In the genomic region with DNA sequence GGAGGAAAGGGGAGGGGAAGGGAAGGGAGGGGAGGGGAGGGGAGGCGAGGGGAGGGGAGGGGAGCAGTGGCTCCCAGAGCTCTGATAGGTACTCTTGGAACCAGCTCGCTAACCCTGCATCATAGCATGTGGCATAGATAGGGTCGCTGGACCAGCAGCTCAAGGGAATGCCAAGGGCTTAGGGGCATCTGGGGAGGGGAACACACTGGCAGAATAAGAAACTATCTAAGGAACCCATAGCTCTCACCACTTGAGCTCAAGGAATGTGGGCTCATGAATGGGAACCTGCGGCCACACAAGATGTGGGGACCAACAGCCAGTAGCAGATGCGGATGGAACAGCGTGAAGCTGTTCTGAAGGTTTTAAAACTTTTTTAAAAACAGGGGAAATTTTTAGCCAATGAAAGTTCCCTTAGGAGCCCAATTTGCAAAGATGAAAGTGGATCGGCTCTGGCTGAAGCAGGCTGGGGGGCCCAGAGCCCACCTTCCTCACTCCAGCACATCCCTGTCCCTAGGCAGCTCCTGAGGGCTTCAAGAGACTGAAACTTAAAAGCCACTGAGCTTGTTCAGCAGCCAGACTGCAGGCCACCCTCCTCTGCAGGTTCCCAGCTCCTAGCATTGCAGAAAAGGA, we compare ENCODE assay signal across 28 cellular contexts. TPM values are rescaled to one million over a fixed set of nuclear protein-coding genes. Genes with fewer than 3 reads are reported as not detected.
"Had no signal": no experiment of that assay in that cellular context is flagged by ENCODE, and none has a peak within 500 bp of the region (broad histone marks: within the 10 kb centered on the region; RNA-seq: fewer than 3 reads in every experiment).

No MANE protein-coding gene starts in this region.

- H3K27me3 Mint-ChIP-seq: activated naive CD8-positive, alpha-beta T cell had no signal

- H3K4me3 Mint-ChIP-seq: activated CD8-positive, alpha-beta T cell treated with anti-CD3 and anti-CD28 coated beads, Interleukin-2, amount 10 ng/mL, durations not matched to agents 7 days and 5 days; activated naive CD8-positive, alpha-beta T cell; activated T-helper 1 cell treated with anti-CD3 and anti-CD28 coated beads, Interleukin-12 subunit alpha, Interleukin-12 subunit beta, Interleukin-2, Interleukin-4 antibody, amounts not matched to agents 30 ng/mL and 10 ng/mL and 1 ng/mL, durations not matched to agents 14 hours and 24 hours and 36 hours; central memory CD8-positive, alpha-beta T cell; immature natural killer cell; memory B cell; nephron progenitor cell; stimulated activated naive CD8-positive, alpha-beta T cell treated with anti-CD3 and anti-CD28 coated beads, Interleukin-15, Interleukin-2, amounts not matched to agents 100 ng/mL and 50 ng/mL, for 24 hours; T-cell had no signal

- H3K9me3 Mint-ChIP-seq: activated T-helper 1 cell treated with anti-CD3 and anti-CD28 coated beads, Interleukin-12 subunit alpha, Interleukin-12 subunit beta, Interleukin-2, Interleukin-4 antibody, amounts not matched to agents 30 ng/mL and 10 ng/mL and 1 ng/mL, durations not matched to agents 14 hours and 24 hours and 36 hours; central memory CD8-positive, alpha-beta T cell; immature natural killer cell; memory B cell; nephron progenitor cell; stimulated activated naive CD8-positive, alpha-beta T cell treated with anti-CD3 and anti-CD28 coated beads, Interleukin-15, Interleukin-2, amounts not matched to agents 100 ng/mL and 50 ng/mL, for 24 hours; T-cell had no signal

- H3K4me3 ChIP-seq: adrenal gland, mucosa of descending colon, tibial artery, uterus had no signal

- H3K36me3 Mint-ChIP-seq: immature natural killer cell, memory B cell, T-cell had no signal

- H3K27ac Mint-ChIP-seq: activated CD8-positive, alpha-beta T cell treated with anti-CD3 and anti-CD28 coated beads, Interleukin-2, amount 10 ng/mL, durations not matched to agents 7 days and 5 days; activated naive CD8-positive, alpha-beta T cell; activated T-helper 1 cell treated with anti-CD3 and anti-CD28 coated beads, Interleukin-12 subunit alpha, Interleukin-12 subunit beta, Interleukin-2, Interleukin-4 antibody, amounts not matched to agents 30 ng/mL and 10 ng/mL and 1 ng/mL, durations not matched to agents 14 hours and 24 hours and 36 hours; immature natural killer cell; memory B cell; nephron progenitor cell; stimulated activated naive CD8-positive, alpha-beta T cell treated with anti-CD3 and anti-CD28 coated beads, Interleukin-15, Interleukin-2, amounts not matched to agents 100 ng/mL and 50 ng/mL, for 24 hours; T-cell had no signal

- H3K27ac ChIP-seq: adrenal gland, tibial artery, uterus, WERI-Rb-1 had no signal

- H3K27me3 ChIP-seq: adrenal gland, uterus had no signal

- H3K9me3 ChIP-seq: adrenal gland, mucosa of descending colon, tibial artery, uterus had no signal

- DNase-seq: activated CD4-positive, alpha-beta T cell treated with anti-CD3 and anti-CD28 coated beads, Interleukin-2, amount 50 U/mL, for 1 hour; activated CD4-positive, CD25-positive, alpha-beta regulatory T cell treated with anti-CD3 and anti-CD28 coated beads, Interleukin-2, amount 50 U/mL, for 72 hours; activated CD8-positive, alpha-beta T cell treated with anti-CD3 and anti-CD28 coated beads, Interleukin-2, amount 10 ng/mL, durations not matched to agents 7 days and 5 days; activated gamma-delta T cell treated with Interleukin-2 at 50 U/mL for 16 hours; effector memory CD4-positive, alpha-beta T cell; foreskin melanocyte; immature natural killer cell; nephron progenitor cell; occipital lobe; stimulated activated CD4-positive, alpha-beta T cell treated with anti-CD3 and anti-CD28 coated beads, Interleukin-12 subunit alpha, Interleukin-12 subunit beta, amount 100 ng/mL, for 4 hours; substantia nigra; T-cell; uterus; WERI-Rb-1 had no signal

- ATAC-seq: activated CD8-positive, alpha-beta T cell treated with anti-CD3 and anti-CD28 coated beads, Interleukin-2, amount 10 ng/mL, durations not matched to agents 7 days and 5 days; esophagus mucosa; mucosa of descending colon; T-cell had no signal

- H3K36me3 ChIP-seq: adrenal gland, tibial artery, uterus, WERI-Rb-1 had no signal

- H3K4me1 ChIP-seq: adrenal gland, uterus had no signal

RNA-seq across cellular contexts. Expression of a gene that starts 56.3 kb away (rescaled TPM):
- total RNA-seq: activated CD8-positive, alpha-beta T cell treated with anti-CD3 and anti-CD28 coated beads, Interleukin-2, amount 10 ng/mL, durations not matched to agents 7 days and 5 days; activated T-helper 1 cell treated with anti-CD3 and anti-CD28 coated beads, Interleukin-12 subunit alpha, Interleukin-12 subunit beta, Interleukin-2, Interleukin-4 antibody, amounts not matched to agents 30 ng/mL and 10 ng/mL and 1 ng/mL, durations not matched to agents 14 hours and 24 hours and 36 hours; adrenal gland; astrocyte; dermis microvascular lymphatic vessel endothelial cell; endothelial cell of umbilical vein; esophagus mucosa; liver; mucosa of descending colon; occipital lobe; renal cortical epithelial cell; T-cell; uterus had no signal
- polyA plus RNA-seq: adrenal gland, endothelial cell of umbilical vein, immature natural killer cell, liver had no signal
